ENCODE assay signal across 8 cellular contexts in the genomic region with DNA sequence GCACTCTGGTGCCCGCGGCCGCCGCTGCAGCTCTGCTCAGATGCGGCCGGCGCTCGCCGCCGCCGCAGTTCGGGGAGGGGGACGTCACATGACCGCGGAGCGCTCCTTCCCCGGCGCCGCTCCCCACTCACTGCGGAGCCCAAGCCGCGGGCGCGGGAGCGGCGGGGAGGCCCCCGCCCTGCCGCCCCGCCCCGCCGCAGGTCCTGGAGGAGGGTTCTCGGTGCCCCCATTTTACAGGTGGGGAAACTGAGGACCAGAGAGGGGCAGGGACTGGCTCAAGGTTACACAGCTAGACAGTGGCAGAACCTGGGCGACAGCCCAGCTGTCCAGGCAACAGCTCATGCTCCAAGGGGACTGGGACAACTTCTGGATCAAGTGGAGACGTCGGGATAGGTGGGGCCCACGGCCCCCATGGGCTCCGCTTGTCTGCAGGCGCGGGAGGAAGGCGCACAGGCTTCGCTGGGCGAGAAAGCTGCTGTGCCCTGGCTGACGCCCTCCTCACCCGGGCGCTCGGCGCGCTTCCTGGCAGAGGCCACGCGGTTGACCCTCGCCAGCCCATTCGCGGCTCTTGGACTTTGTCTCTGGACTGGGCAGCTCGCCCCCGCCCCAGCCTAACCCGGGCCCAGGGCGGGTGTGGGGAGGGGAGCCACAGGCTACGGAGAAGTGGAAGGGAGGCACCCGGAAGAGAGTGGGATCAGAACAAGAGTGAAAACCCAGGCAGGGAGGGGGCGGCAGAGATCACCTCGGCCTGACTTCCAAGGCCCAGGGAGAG.
DNase-seq lines count a peak whose midpoint lies in the region; ATAC-seq, FAIRE-seq and TF ChIP-seq lines count a peak whose summit lies in the region.

Gene RAP1GAP (minus strand): TSS at position 71 of the 772 bp plus-strand sequence. CDS start 49,325 bp downstream, outside the sequence.

- in situ Hi-C loops in brain microvascular endothelial cell (cut with HindIII; ENCODE audit: low pct_ligation_motif_present, low sequenced_read_pairs), result no loop called here

- H3K9me3 Mint-ChIP-seq in stimulated activated memory B cell treated with anti-CD40 and anti-IgM and Interleukin-4, amounts not matched to agents 10 μg/mL and 1 μg/mL and 100 μg/mL, for 72 hours, result no peaks in the 10 kb centered on the region

- H3K27ac Mint-ChIP-seq in stimulated activated memory B cell treated with anti-CD40 and anti-IgM and Interleukin-4, amounts not matched to agents 10 μg/mL and 1 μg/mL and 100 μg/mL, for 72 hours, result no peak within 1 kb of the TSS

- H3K27me3 ChIP-seq in brain microvascular endothelial cell (replicated peaks) (peaks cover 42% of the 10 kb centered on the region), layer of hippocampus (ENCODE audit: control insufficient read depth, insufficient read depth, low read length) (peaks cover 7% of the 10 kb centered on the region)

- peak within 1 kb of the TSS; percentile 50 for H3K4me3 Mint-ChIP-seq in stimulated activated memory B cell treated with anti-CD40 and anti-IgM and Interleukin-4, amounts not matched to agents 10 μg/mL and 1 μg/mL and 100 μg/mL, for 72 hours

- H3K4me1 Mint-ChIP-seq in stimulated activated memory B cell treated with anti-CD40 and anti-IgM and Interleukin-4, amounts not matched to agents 10 μg/mL and 1 μg/mL and 100 μg/mL, for 72 hours, result peaks cover 25% of the 10 kb centered on the region

- ATAC-seq in stimulated activated memory B cell treated with anti-CD40 and anti-IgM and Interleukin-4, amounts not matched to agents 10 μg/mL and 1 μg/mL and 100 μg/mL, for 72 hours, result peak; percentile 51

- FAIRE-seq in RCC 7860 (lab: Jason Lieb, UNC), result no peak

- H3K36me3 Mint-ChIP-seq in stimulated activated memory B cell treated with anti-CD40 and anti-IgM and Interleukin-4, amounts not matched to agents 10 μg/mL and 1 μg/mL and 100 μg/mL, for 72 hours, result no peaks in the 10 kb centered on the region

- H3K27ac ChIP-seq in brain microvascular endothelial cell (no peak within 1 kb of the TSS), layer of hippocampus (ENCODE audit: low read depth, low read length) (peak within 1 kb of the TSS; percentile 38)

- DNase-seq in activated CD4-positive, alpha-beta T cell treated with anti-CD3 and anti-CD28 coated beads for 48 hours, result peak; percentile 47
- no peak for DNase-seq in activated CD4-positive, alpha-beta T cell treated with anti-CD3 and anti-CD28 coated beads, Interleukin-2, amount 50 U/mL, for 4 hours
- DNase-seq in OCI-M2 (lab: John Stamatoyannopoulos, UW; ENCODE audit: unreplicated experiment), result peak; percentile 21
- DNase-seq in brain microvascular endothelial cell, result no peak
- DNase-seq in LoVo (ENCODE audit: low spot score), result no peak
- no peak for DNase-seq in RCC 7860 (ENCODE audit: low spot score)

- H3K27me3 Mint-ChIP-seq in stimulated activated memory B cell treated with anti-CD40 and anti-IgM and Interleukin-4, amounts not matched to agents 10 μg/mL and 1 μg/mL and 100 μg/mL, for 72 hours, result peaks cover 47% of the 10 kb centered on the region

- TF ChIP-seq CTCF in brain microvascular endothelial cell (IDR thresholded peaks at IDR 0.05; ENCODE audit: low read depth, low read length, missing control alignments), result peak; percentile 26

- H3K4me3 ChIP-seq in brain microvascular endothelial cell (ENCODE audit: low read depth, low read length), result peak within 1 kb of the TSS; percentile 17

- no peaks in the 10 kb centered on the region for H3K36me3 ChIP-seq in brain microvascular endothelial cell (replicated peaks)

Comparison
In these comparisons a context has a peak if more than half of its experiments do, and no peak if none do; other contexts are left out.
1. DNase-seq: peak in activated CD4-positive, alpha-beta T cell treated with anti-CD3 and anti-CD28 coated beads for 48 hours (single experiment) and OCI-M2 (single experiment); none in activated CD4-positive, alpha-beta T cell treated with anti-CD3 and anti-CD28 coated beads, Interleukin-2, amount 50 U/mL, for 4 hours (0 of 2), brain microvascular endothelial cell (single experiment), LoVo (single experiment) and RCC 7860 (single experiment).